Comparison of ENCODE assay signal across 7 cellular contexts in the genomic region with DNA sequence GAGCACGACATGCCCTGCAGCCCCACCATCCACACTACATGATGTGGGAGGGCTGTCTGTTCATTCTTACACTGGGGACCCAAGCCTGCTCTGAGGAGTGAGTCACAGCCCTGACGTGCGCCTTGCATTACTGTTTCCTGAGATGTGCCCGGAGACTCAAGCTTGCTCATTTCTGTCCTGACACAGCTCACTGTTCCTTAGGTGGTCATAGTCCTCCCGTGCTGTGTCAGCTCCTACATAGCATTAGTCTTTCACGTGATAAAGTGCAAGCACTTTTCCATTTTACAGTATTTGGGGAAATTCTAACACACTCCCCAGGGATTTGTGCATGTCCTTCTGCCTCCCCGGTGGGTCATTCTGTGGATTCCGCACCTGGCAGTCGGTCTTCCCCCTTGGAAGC. TPM values are rescaled to one million over a fixed set of nuclear protein-coding genes. Genes with fewer than 3 reads are reported as not detected.
DNase-seq lines count a peak whose midpoint lies in the region; ATAC-seq, FAIRE-seq and TF ChIP-seq lines count a peak whose summit lies in the region.

No MANE protein-coding gene starts in this region.

- peak; percentile 77 for FAIRE-seq in HTR-8/SVneo (lab: Jason Lieb, UNC)

- H3K9me3 ChIP-seq in right atrium auricular region, result no peaks in the 10 kb centered on the region

- TF ChIP-seq CTCF in right atrium auricular region (IDR thresholded peaks at IDR 0.05), result no peak

- ATAC-seq in GM18508 (IDR thresholded peaks at IDR 0.05; ENCODE audit: insufficient read depth, unreplicated experiment) (peak; percentile 71), GM21619 (IDR thresholded peaks at IDR 0.05; ENCODE audit: unreplicated experiment) (peak; percentile 59)

- H3K36me3 ChIP-seq in right atrium auricular region, result peaks cover 4% of the 10 kb centered on the region

- H3K4me3 ChIP-seq in right atrium auricular region, result no peak overlapping the region

- peaks cover 0 to 15% of the 10 kb centered on the region in 2 donors for H3K4me1 ChIP-seq in right atrium auricular region

- no peaks in the 10 kb centered on the region for H3K27me3 ChIP-seq in right atrium auricular region

- peak; percentile 51 for DNase-seq in HTR-8/SVneo (ENCODE audit: insufficient read length, low spot score)
- DNase-seq in kidney tubule cell (ENCODE audit: low spot score), result peak; percentile 79
- no peak for DNase-seq in right atrium auricular region (ENCODE audit: low spot score)
- DNase-seq in globus pallidus (ENCODE audit: low spot score), result no peak
- no peak for DNase-seq in GM19238 (ENCODE audit: insufficient read length, low spot score)

- no peak overlapping the region for H3K27ac ChIP-seq in right atrium auricular region

RNA-seq across cellular contexts. Expression of gene TRIM43B, which starts 46.2 kb away (rescaled TPM):
- total RNA-seq in right atrium auricular region, result not detected

Comparison
In these comparisons a context has a peak if more than half of its experiments do, and no peak if none do; other contexts are left out.
1. DNase-seq: peak in HTR-8/SVneo (single experiment) and kidney tubule cell (single experiment); none in right atrium auricular region (single experiment), globus pallidus (single experiment) and GM19238 (single experiment).